Comparison of ENCODE assay signal across 10 cellular contexts in the genomic region with DNA sequence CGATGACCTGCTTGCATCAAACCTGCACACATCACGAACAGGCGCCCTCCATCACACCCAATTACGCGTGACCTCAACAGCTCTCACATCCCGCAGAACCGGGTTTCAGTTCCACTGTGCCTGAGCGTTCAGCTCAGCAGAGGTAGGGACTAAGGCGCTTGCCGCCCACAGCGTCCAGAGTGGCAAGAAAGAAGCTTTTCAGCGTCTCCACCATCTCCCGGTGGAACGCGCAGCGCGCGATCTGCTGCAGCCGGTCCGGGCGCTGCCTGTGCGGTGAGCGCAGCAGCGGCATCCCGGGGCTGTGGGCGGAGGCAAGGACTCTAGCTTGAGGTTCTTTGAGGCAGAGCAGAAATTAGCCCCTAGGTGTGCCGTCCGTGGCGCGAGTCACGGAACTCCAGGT. TPM values are rescaled to one million over a fixed set of nuclear protein-coding genes. Genes with fewer than 3 reads are reported as not detected.
DNase-seq lines count a peak whose midpoint lies in the region; ATAC-seq and TF ChIP-seq lines count a peak whose summit lies in the region.
"Had no signal": no experiment of that assay in that cellular context is flagged by ENCODE, and none has a peak within 500 bp of the region (broad histone marks: within the 10 kb centered on the region; RNA-seq: fewer than 3 reads in every experiment).

No MANE protein-coding gene starts in this region.

- no peaks in the 10 kb centered on the region for H3K9me3 Mint-ChIP-seq in activated T-helper 2 cell treated with anti-CD3 and anti-CD28 coated beads, Interferon-gamma antibody, Interleukin-2, Interleukin-4, amounts not matched to agents 10 μg/mL and 5 μg/mL and 100 μg/mL, durations not matched to agents 14 hours and 24 hours and 36 hours

- peaks cover 75% of the 10 kb centered on the region for H3K27me3 Mint-ChIP-seq in activated T-helper 2 cell treated with anti-CD3 and anti-CD28 coated beads, Interferon-gamma antibody, Interleukin-2, Interleukin-4, amounts not matched to agents 10 μg/mL and 5 μg/mL and 100 μg/mL, durations not matched to agents 14 hours and 24 hours and 36 hours (ENCODE audit: low read depth)

- in situ Hi-C loops in HAP-1 (cut with MboI; ENCODE audit: low sequenced_read_pairs): no loop called here

- H3K36me3 ChIP-seq in iPS-18a (ENCODE audit: control insufficient read depth, low read depth, low read length) (no peaks in the 10 kb centered on the region), HAP-1 (replicated peaks) (no peaks in the 10 kb centered on the region)

- peaks cover 29% of the 10 kb centered on the region for H3K4me1 ChIP-seq in iPS-18a (ENCODE audit: control insufficient read depth, low read depth, low read length)
- H3K4me1 ChIP-seq in HAP-1: no peaks in the 10 kb centered on the region

- H3K27me3 ChIP-seq in iPS-18a (ENCODE audit: control insufficient read depth, insufficient read depth, low read length): peaks cover 94% of the 10 kb centered on the region
- peaks cover 41% of the 10 kb centered on the region for H3K27me3 ChIP-seq in HAP-1 (ENCODE audit: low read depth)

- H3K4me1 Mint-ChIP-seq in activated T-helper 2 cell treated with anti-CD3 and anti-CD28 coated beads, Interferon-gamma antibody, Interleukin-2, Interleukin-4, amounts not matched to agents 10 μg/mL and 5 μg/mL and 100 μg/mL, durations not matched to agents 14 hours and 24 hours and 36 hours (ENCODE audit: low read depth): peaks cover 21% of the 10 kb centered on the region

- DNase-seq in GM12865 (ENCODE audit: low read depth) (peak; percentile 41), HAP-1 (ENCODE audit: low spot score in 2 of 2) (no peak), GOT3 (lab: John Stamatoyannopoulos, UW) (no peak), NCI-H187 (lab: John Stamatoyannopoulos, UW) (no peak)
- DNase-seq in activated T-helper 2 cell treated with anti-CD3 and anti-CD28 coated beads, Interferon-gamma antibody, Interleukin-2, Interleukin-4, amounts not matched to agents 10 μg/mL and 5 μg/mL and 100 μg/mL, durations not matched to agents 14 hours and 24 hours and 36 hours (ENCODE audit: low spot score): no peak
- DNase-seq in stimulated activated CD8-positive, alpha-beta memory T cell treated with anti-CD3 and anti-CD28 coated beads, Interleukin-4, amount 100 ng/mL, for 24 hours (ENCODE audit: low read depth): peak; percentile 15

- intact Hi-C loops in activated T-helper 2 cell treated with anti-CD3 and anti-CD28 coated beads, Interferon-gamma antibody, Interleukin-2, Interleukin-4, amounts not matched to agents 10 μg/mL and 5 μg/mL and 100 μg/mL, durations not matched to agents 14 hours and 24 hours and 36 hours (cut with micrococcal nuclease): loop anchor here (1.0 to 5.0 kb wide), 4 partner anchors 33 to 1634 kb away; no protein-coding TSS in a partner anchor

- no peak overlapping the region for H3K9ac ChIP-seq in iPS-18a (ENCODE audit: low read length)

- peak; percentile 42 for ATAC-seq in HG03039 (IDR thresholded peaks at IDR 0.05; ENCODE audit: unreplicated experiment)

- peak overlapping the region; percentile 40 for H3K4me3 Mint-ChIP-seq in activated T-helper 2 cell treated with anti-CD3 and anti-CD28 coated beads, Interferon-gamma antibody, Interleukin-2, Interleukin-4, amounts not matched to agents 10 μg/mL and 5 μg/mL and 100 μg/mL, durations not matched to agents 14 hours and 24 hours and 36 hours (ENCODE audit: low read depth)

- H3K36me3 Mint-ChIP-seq in activated T-helper 2 cell treated with anti-CD3 and anti-CD28 coated beads, Interferon-gamma antibody, Interleukin-2, Interleukin-4, amounts not matched to agents 10 μg/mL and 5 μg/mL and 100 μg/mL, durations not matched to agents 14 hours and 24 hours and 36 hours (ENCODE audit: low read depth): no peaks in the 10 kb centered on the region

- no peak overlapping the region for H3K27ac ChIP-seq in iPS-18a (ENCODE audit: low read length)
- H3K27ac ChIP-seq: HL-60 had no signal

- H3K9me3 ChIP-seq in iPS-18a (ENCODE audit: control insufficient read depth, low read depth, low read length) (no peaks in the 10 kb centered on the region), HAP-1 (no peaks in the 10 kb centered on the region)

- H3K4me3 ChIP-seq in GM12865 (ENCODE audit: low read depth, low read length) (no peak overlapping the region), iPS-18a (ENCODE audit: low read length) (peak overlapping the region; percentile 62), HAP-1 (no peak overlapping the region)

- no peak overlapping the region for H3K27ac Mint-ChIP-seq in activated T-helper 2 cell treated with anti-CD3 and anti-CD28 coated beads, Interferon-gamma antibody, Interleukin-2, Interleukin-4, amounts not matched to agents 10 μg/mL and 5 μg/mL and 100 μg/mL, durations not matched to agents 14 hours and 24 hours and 36 hours

- TF ChIP-seq CTCF in GM12865 (IDR thresholded peaks at IDR 0.05; ENCODE audit: insufficient read depth, low read depth, low read length, missing control alignments): no peak

RNA-seq across cellular contexts. Expression of a gene that starts 1.5 kb away (rescaled TPM):
- not detected in 2 replicates for total RNA-seq in activated T-helper 2 cell treated with anti-CD3 and anti-CD28 coated beads, Interferon-gamma antibody, Interleukin-2, Interleukin-4, amounts not matched to agents 10 μg/mL and 5 μg/mL and 100 μg/mL, durations not matched to agents 14 hours and 24 hours and 36 hours
- total RNA-seq: bronchial epithelial cell had no signal

Comparison
In these comparisons a context has a peak if more than half of its experiments do, and no peak if none do; other contexts are left out.
1. DNase-seq: peak in GM12865 (single experiment) and stimulated activated CD8-positive, alpha-beta memory T cell treated with anti-CD3 and anti-CD28 coated beads, Interleukin-4, amount 100 ng/mL, for 24 hours (single experiment); none in activated T-helper 2 cell treated with anti-CD3 and anti-CD28 coated beads, Interferon-gamma antibody, Interleukin-2, Interleukin-4, amounts not matched to agents 10 μg/mL and 5 μg/mL and 100 μg/mL, durations not matched to agents 14 hours and 24 hours and 36 hours (single experiment), HAP-1 (0 of 2), GOT3 (single experiment) and NCI-H187 (0 of 2).